In the genomic region with DNA sequence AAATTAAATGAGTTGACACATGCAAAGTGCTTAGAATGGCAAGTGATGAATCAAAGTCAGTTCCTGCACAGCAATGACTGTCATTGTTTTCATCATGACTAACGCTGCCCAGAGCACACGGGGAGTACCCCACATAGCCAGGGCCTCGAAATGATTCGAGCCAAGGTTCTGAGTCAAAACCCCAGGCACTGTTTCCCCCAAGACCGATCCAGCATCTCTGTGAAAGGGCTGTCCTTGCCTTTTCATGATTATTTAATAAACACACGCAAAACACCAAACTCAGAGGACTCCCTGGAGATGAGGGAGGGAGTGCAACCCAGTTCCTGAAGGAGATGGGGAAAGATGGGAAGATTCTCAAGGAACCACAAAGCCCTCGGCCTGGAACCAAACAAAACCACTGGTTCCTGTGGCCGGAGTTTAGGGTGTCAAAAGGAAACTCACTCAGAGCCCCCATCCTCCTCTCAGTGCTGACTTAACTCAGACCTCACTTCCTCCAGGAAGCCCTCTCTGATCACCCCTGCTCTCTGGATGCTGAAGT, we compare ENCODE assay signal across 8 cellular contexts. TPM values are rescaled to one million over a fixed set of nuclear protein-coding genes. Genes with fewer than 3 reads are reported as not detected.
A peak's percentile ranks its signal among the peaks of the same experiment; 100 is the strongest.
DNase-seq lines count a peak whose midpoint lies in the region; ATAC-seq and FAIRE-seq lines count a peak whose summit lies in the region.

No MANE protein-coding gene starts in this region.

- DNase-seq in LHCN-M2 (ENCODE audit: low read depth) (peak; percentile 96), hepatic stellate cell (ENCODE audit: low spot score) (peak; percentile 75), small intestine (no peak)
- DNase-seq in activated T-cell treated with anti-CD3 and anti-CD28 coated beads, Interleukin-2, amount 50 U/mL, for 72 hours, result peak; percentile 82 to 85
- DNase-seq in stimulated activated CD8-positive, alpha-beta memory T cell treated with anti-CD3 and anti-CD28 coated beads, Interleukin-4, amount 100 ng/mL, for 48 hours, result peak; percentile 76
- DNase-seq in central memory CD4-positive, alpha-beta T cell, result no peak

- H3K36me3 Mint-ChIP-seq in activated T-cell treated with anti-CD3 and anti-CD28 coated beads, Interleukin-2, amount 50 U/mL, for 72 hours (ENCODE audit: insufficient read depth in 2 of 2), result peaks cover 9 to 10% of the 10 kb centered on the region in 2 donors

- H3K4me1 ChIP-seq in small intestine (ENCODE audit: control insufficient read depth in 2 of 2, insufficient read depth in 1 of 2, low read depth in 1 of 2, low read length in 1 of 2), result no peaks in the 10 kb centered on the region

- peak overlapping the region; percentile 98 for H3K27ac Mint-ChIP-seq in activated T-cell treated with anti-CD3 and anti-CD28 coated beads, Interleukin-2, amount 50 U/mL, for 72 hours

- H3K36me3 ChIP-seq in small intestine (ENCODE audit: control insufficient read depth in 2 of 2, insufficient read depth in 2 of 2, low read length in 2 of 2), result no peaks in the 10 kb centered on the region

- H3K27ac ChIP-seq in small intestine (ENCODE audit: low read depth in 1 of 2, low read length in 1 of 2), result peak overlapping the region in 1 of 2 donors; percentile 49

- H3K4me1 Mint-ChIP-seq in activated T-cell treated with anti-CD3 and anti-CD28 coated beads, Interleukin-2, amount 50 U/mL, for 72 hours (ENCODE audit: low read depth), result peaks cover 68% of the 10 kb centered on the region

- H3K4me3 Mint-ChIP-seq in activated T-cell treated with anti-CD3 and anti-CD28 coated beads, Interleukin-2, amount 50 U/mL, for 72 hours, result peak overlapping the region; percentile 99

- peaks cover 7% of the 10 kb centered on the region for H3K27me3 Mint-ChIP-seq in activated T-cell treated with anti-CD3 and anti-CD28 coated beads, Interleukin-2, amount 50 U/mL, for 72 hours (ENCODE audit: low read depth)

- no peak for FAIRE-seq in small intestine (lab: Jason Lieb, UNC)

- H3K9me3 ChIP-seq in small intestine (ENCODE audit: control insufficient read depth, low read depth), result no peaks in the 10 kb centered on the region

- no peaks in the 10 kb centered on the region for H3K9me3 Mint-ChIP-seq in activated T-cell treated with anti-CD3 and anti-CD28 coated beads, Interleukin-2, amount 50 U/mL, for 72 hours

- peak overlapping the region; percentile 31; the same call in 1 of the 2 replicates for H3K4me3 ChIP-seq in GM08714 (ENCODE audit: low read length)
- no peak overlapping the region for H3K4me3 ChIP-seq in small intestine (ENCODE audit: low read depth in 1 of 2, low read length in 2 of 2)

- H3K27me3 ChIP-seq in small intestine (ENCODE audit: control insufficient read depth in 2 of 2, insufficient read depth in 2 of 2, low read length in 2 of 2), result peaks cover 0 to 5% of the 10 kb centered on the region in 2 donors

- peak; percentile 81 to 86 for ATAC-seq in activated T-cell treated with anti-CD3 and anti-CD28 coated beads, Interleukin-2, amount 50 U/mL, for 72 hours (replicated peaks in 1 of 2)
- ATAC-seq in GM21526 (IDR thresholded peaks at IDR 0.05; ENCODE audit: low FRiP score, unreplicated experiment), result no peak

- WGBS in small intestine, 3 donors, result 48 to 56% (median 53%) methylated on average over 8 of the region's 8 CpGs

RNA-seq across cellular contexts. Expression of gene PREX1, which starts 3.8 kb away (rescaled TPM):
- 28.1 and 28.7 TPM in 2 replicates for total RNA-seq in LHCN-M2 (2014; rRNA removed)
- polyA plus RNA-seq in LHCN-M2 (2012), result 5.3 TPM
- 100 to 1,000 TPM in 1 of 2 donors, 10 to 100 TPM in 1; 85.6 to 112 TPM for total RNA-seq in activated T-cell treated with anti-CD3 and anti-CD28 coated beads, Interleukin-2, amount 50 U/mL, for 72 hours
- polyA plus RNA-seq in small intestine, result 1 to 10 TPM; 1.8 to 8.3 (median 7.6) TPM

Comparison
In these comparisons a context has a peak if more than half of its experiments do, and no peak if none do; other contexts are left out.
1. DNase-seq: peak in LHCN-M2 (single experiment), activated T-cell treated with anti-CD3 and anti-CD28 coated beads, Interleukin-2, amount 50 U/mL, for 72 hours (2 of 2), hepatic stellate cell (single experiment) and stimulated activated CD8-positive, alpha-beta memory T cell treated with anti-CD3 and anti-CD28 coated beads, Interleukin-4, amount 100 ng/mL, for 48 hours (single experiment); none in small intestine (single experiment) and central memory CD4-positive, alpha-beta T cell (single experiment).